30 cellular contexts compared by ENCODE assay signal in genomic region chr10:131237991-131238651, GRCh38.
"Had no signal": no experiment of that assay in that cellular context is flagged by ENCODE, and none has a peak within 500 bp of the region (broad histone marks: within the 10 kb centered on the region; RNA-seq: fewer than 3 reads in every experiment).

No MANE protein-coding gene starts in this region.

- H3K27ac ChIP-seq: neural progenitor cell, neutrophil, ovary, parathyroid adenoma, psoas muscle, right lobe of liver, sigmoid colon, suprapubic skin, testis, tibial nerve, upper lobe of left lung, vagina had no signal

- H2AFZ ChIP-seq: neural progenitor cell, parathyroid adenoma had no signal

- H3K36me3 Mint-ChIP-seq: naive thymus-derived CD4-positive, alpha-beta T cell; natural killer cell; neural progenitor cell; stimulated activated memory B cell treated with anti-CD40 and anti-IgM and Interleukin-4, amounts not matched to agents 10 μg/mL and 1 μg/mL and 100 μg/mL, for 72 hours had no signal

- H3K27me3 ChIP-seq: neural progenitor cell, neutrophil, ovary, right lobe of liver, testis, upper lobe of left lung, vagina had no signal

- H3K4me2 ChIP-seq: neural progenitor cell had no signal

- H3K9me3 ChIP-seq: neutrophil, ovary, psoas muscle, right lobe of liver, sigmoid colon, suprapubic skin, testis, upper lobe of left lung, vagina had no signal

- H3K27ac Mint-ChIP-seq: naive thymus-derived CD4-positive, alpha-beta T cell; natural killer cell; nephron; neural progenitor cell; progenitor cell of endocrine pancreas; stimulated activated memory B cell treated with anti-CD40 and anti-IgM and Interleukin-4, amounts not matched to agents 10 μg/mL and 1 μg/mL and 100 μg/mL, for 72 hours; stimulated activated naive CD8-positive, alpha-beta T cell treated with anti-CD3 and anti-CD28 coated beads, Interleukin-15, amount 100 ng/mL, for 72 hours had no signal

- H3K36me3 ChIP-seq: neural progenitor cell, neutrophil, ovary, right lobe of liver, sigmoid colon, suprapubic skin, tibial nerve, upper lobe of left lung, vagina had no signal

- H3K4me3 Mint-ChIP-seq: naive thymus-derived CD4-positive, alpha-beta T cell; natural killer cell; nephron; neural progenitor cell; stimulated activated memory B cell treated with anti-CD40 and anti-IgM and Interleukin-4, amounts not matched to agents 10 μg/mL and 1 μg/mL and 100 μg/mL, for 72 hours; stimulated activated naive CD8-positive, alpha-beta T cell treated with anti-CD3 and anti-CD28 coated beads, Interleukin-15, amount 100 ng/mL, for 72 hours had no signal

- H3K4me3 ChIP-seq: neural progenitor cell, ovary, psoas muscle, right lobe of liver, sigmoid colon, suprapubic skin, testis, tibial nerve, upper lobe of left lung, vagina had no signal

- ATAC-seq: naive thymus-derived CD4-positive, alpha-beta T cell; natural killer cell; psoas muscle; right cardiac atrium; right lobe of liver; stimulated activated memory B cell treated with anti-CD40 and anti-IgM and Interleukin-4, amounts not matched to agents 10 μg/mL and 1 μg/mL and 100 μg/mL, for 72 hours; stimulated activated naive CD8-positive, alpha-beta T cell treated with anti-CD3 and anti-CD28 coated beads, Interleukin-15, amount 100 ng/mL, for 72 hours; stimulated activated naive CD8-positive, alpha-beta T cell treated with anti-CD3 and anti-CD28 coated beads, Interleukin-15, Interleukin-2, amounts not matched to agents 100 U/mL and 50 U/mL, for 24 hours had no signal

- DNase-seq: naive thymus-derived CD4-positive, alpha-beta T cell; natural killer cell; nucleus accumbens; psoas muscle; right cardiac atrium; sigmoid colon; small intestine; stimulated activated CD4-positive, alpha-beta T cell treated with anti-CD3 and anti-CD28 coated beads, Interleukin-12 subunit alpha, Interleukin-12 subunit beta, amount 100 ng/mL, for 4 hours; stimulated activated CD4-positive, alpha-beta T cell treated with anti-CD3 and anti-CD28 coated beads, Interleukin-1b, Interleukin-23, amount 100 ng/mL, for 48 hours; stimulated activated CD4-positive, alpha-beta T cell treated with anti-CD3 and anti-CD28 coated beads, Interleukin-4, amount 100 ng/mL, for 1 hour; stimulated activated CD4-positive, alpha-beta T cell treated with anti-CD3 and anti-CD28 coated beads, Interleukin-4, amount 100 ng/mL, for 4 hours; stimulated activated CD8-positive, alpha-beta memory T cell treated with anti-CD3 and anti-CD28 coated beads, Interleukin-4, amount 100 ng/mL, for 48 hours; stimulated activated naive CD4-positive, alpha-beta T cell; stimulated activated naive CD8-positive, alpha-beta T cell treated with anti-CD3 and anti-CD28 coated beads, Interleukin-15, amount 100 ng/mL, for 72 hours; stimulated activated naive CD8-positive, alpha-beta T cell treated with anti-CD3 and anti-CD28 coated beads, Interleukin-15, Interleukin-2, amounts not matched to agents 100 U/mL and 50 U/mL, for 24 hours; substantia nigra; testis; trophoblast cell; upper lobe of left lung had no signal

- H3K9me3 Mint-ChIP-seq: natural killer cell; stimulated activated naive CD8-positive, alpha-beta T cell treated with anti-CD3 and anti-CD28 coated beads, Interleukin-15, amount 100 ng/mL, for 72 hours had no signal

- H3K9ac ChIP-seq: neural progenitor cell, parathyroid adenoma had no signal

- H3K4me1 Mint-ChIP-seq: naive thymus-derived CD4-positive, alpha-beta T cell; natural killer cell; stimulated activated memory B cell treated with anti-CD40 and anti-IgM and Interleukin-4, amounts not matched to agents 10 μg/mL and 1 μg/mL and 100 μg/mL, for 72 hours; stimulated activated naive CD8-positive, alpha-beta T cell treated with anti-CD3 and anti-CD28 coated beads, Interleukin-15, amount 100 ng/mL, for 72 hours had no signal

- H3K4me1 ChIP-seq: neural progenitor cell, psoas muscle, right lobe of liver, sigmoid colon, suprapubic skin, testis, tibial nerve, upper lobe of left lung, vagina had no signal
